Comparison of ENCODE assay signal across 22 cellular contexts in genomic region chr6:53813096-53813495, GRCh38. TPM values are rescaled to one million over a fixed set of nuclear protein-coding genes. Genes with fewer than 3 reads are reported as not detected.
DNase-seq lines count a peak whose midpoint lies in the region; ATAC-seq and TF ChIP-seq lines count a peak whose summit lies in the region.
"Had no signal": no experiment of that assay in that cellular context is flagged by ENCODE, and none has a peak within 500 bp of the region (broad histone marks: within the 10 kb centered on the region; RNA-seq: fewer than 3 reads in every experiment).

No MANE protein-coding gene starts in this region.

- peak overlapping the region; percentile 41 for H3K27ac ChIP-seq in colonic mucosa
- H3K27ac ChIP-seq: heart left ventricle, left lung, ovary, vagina had no signal

- DNase-seq in EH (ENCODE audit: low read depth) (peak; percentile 20), LHCN-M2 (ENCODE audit: low read depth) (peak; percentile 49), colonic mucosa (peak; percentile 74), myocyte (ENCODE audit: low read depth) (peak; percentile 35), occipital lobe (lab: John Stamatoyannopoulos, UW) (no peak), GDM1 (lab: John Stamatoyannopoulos, UW) (no peak)
- DNase-seq: activated CD4-positive, alpha-beta T cell treated with anti-CD3 and anti-CD28 coated beads, Interleukin-2, amount 10 ng/mL, durations not matched to agents 7 days and 5 days; activated naive CD4-positive, alpha-beta T cell treated with anti-CD3 and anti-CD28 coated beads, Interleukin-2, amount 10 ng/mL, durations not matched to agents 7 days and 5 days; C1 segment of cervical spinal cord; caudate nucleus; EL; heart left ventricle; left lung; natural killer cell; NCI-H187; NCI-H69; ovary; stimulated activated CD4-positive, alpha-beta T cell treated with anti-CD3 and anti-CD28 coated beads, Interleukin-4, amount 100 ng/mL, for 4 hours; stimulated activated naive CD4-positive, alpha-beta T cell had no signal

- intact Hi-C loops in colonic mucosa (cut with DNase I) = no loop called here

- H3K9ac ChIP-seq in colonic mucosa (ENCODE audit: low read depth in 2 of 2, low read length in 2 of 2) = no peak overlapping the region

- no peaks in the 10 kb centered on the region for H3K36me3 ChIP-seq in colonic mucosa
- H3K36me3 ChIP-seq: heart left ventricle, left lung, ovary, vagina had no signal

- ATAC-seq in GM21515 (IDR thresholded peaks at IDR 0.05; ENCODE audit: unreplicated experiment) (no peak), GM18520 (IDR thresholded peaks at IDR 0.05; ENCODE audit: unreplicated experiment) (no peak)
- ATAC-seq: heart left ventricle, left lung, natural killer cell had no signal

- no peaks in the 10 kb centered on the region for H3K27me3 ChIP-seq in colonic mucosa
- H3K27me3 ChIP-seq: heart left ventricle, left lung, ovary, vagina had no signal

- H3K4me1 ChIP-seq in colonic mucosa = no peaks in the 10 kb centered on the region
- H3K4me1 ChIP-seq: left lung had no signal

- no peak for TF ChIP-seq CTCF in colonic mucosa (IDR thresholded peaks at IDR 0.05)

- H3K9me3 ChIP-seq in colonic mucosa = no peaks in the 10 kb centered on the region
- H3K9me3 ChIP-seq: heart left ventricle, left lung, ovary, vagina had no signal

- H3K4me3 ChIP-seq in colonic mucosa = no peak overlapping the region
- H3K4me3 ChIP-seq: heart left ventricle, left lung, ovary, vagina had no signal

RNA-seq across cellular contexts. Expression of gene LRRC1, which starts 18.3 kb away (rescaled TPM):
- total RNA-seq in LHCN-M2 (2014; rRNA removed) = 2.8 and 4.4 TPM in 2 replicates
- polyA plus RNA-seq in LHCN-M2 (2012) = 1.7 TPM
- 10 to 100 TPM; 49.6 to 72.9 TPM for total RNA-seq in colonic mucosa
- 6.0 and 13.9 TPM in 2 replicates for total RNA-seq in myocyte
- polyA plus RNA-seq in myocyte (2012) = 3.2 TPM
- total RNA-seq in occipital lobe = 12.0 TPM

Comparison
In these comparisons a context has a peak if more than half of its experiments do, and no peak if none do; other contexts are left out.
1. DNase-seq: peak in EH (single experiment), LHCN-M2 (single experiment), colonic mucosa (single experiment) and myocyte (single experiment); none in occipital lobe (single experiment) and GDM1 (single experiment).